1 cellular context compared by ENCODE assay signal in the genomic region with DNA sequence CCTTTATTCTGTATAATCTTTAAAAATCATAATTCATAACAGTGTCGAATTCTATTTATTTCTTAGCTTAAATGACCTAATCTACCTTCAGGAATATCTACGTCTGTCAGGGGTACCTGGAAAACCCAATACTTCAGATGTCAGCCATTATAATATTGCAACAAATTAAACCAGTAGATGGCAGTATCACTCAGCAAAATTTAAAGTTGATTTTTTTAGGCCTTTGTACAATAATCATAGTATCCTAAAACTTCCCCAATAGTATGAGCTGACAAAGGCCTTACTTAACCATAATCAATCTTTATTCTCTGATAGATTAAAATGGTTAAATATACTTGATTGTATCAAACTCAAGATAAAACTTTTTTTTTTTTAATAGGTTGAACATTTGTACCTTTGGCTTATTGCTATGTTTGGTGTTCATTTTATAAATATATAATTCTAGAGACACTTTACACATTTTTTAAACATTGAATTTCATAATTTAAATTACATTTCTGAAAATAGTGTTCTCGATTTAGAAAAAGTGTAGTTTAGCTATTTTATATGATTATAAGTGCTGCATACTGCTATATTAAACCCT.
TF ChIP-seq lines count a peak whose summit lies in the region.

No MANE protein-coding gene starts in this region.

TF ChIP-seq in GM23338, 12 proteins besides CTCF, POLR2A, EP300 and RAD21:
- TF ChIP-seq, protein P1, sequence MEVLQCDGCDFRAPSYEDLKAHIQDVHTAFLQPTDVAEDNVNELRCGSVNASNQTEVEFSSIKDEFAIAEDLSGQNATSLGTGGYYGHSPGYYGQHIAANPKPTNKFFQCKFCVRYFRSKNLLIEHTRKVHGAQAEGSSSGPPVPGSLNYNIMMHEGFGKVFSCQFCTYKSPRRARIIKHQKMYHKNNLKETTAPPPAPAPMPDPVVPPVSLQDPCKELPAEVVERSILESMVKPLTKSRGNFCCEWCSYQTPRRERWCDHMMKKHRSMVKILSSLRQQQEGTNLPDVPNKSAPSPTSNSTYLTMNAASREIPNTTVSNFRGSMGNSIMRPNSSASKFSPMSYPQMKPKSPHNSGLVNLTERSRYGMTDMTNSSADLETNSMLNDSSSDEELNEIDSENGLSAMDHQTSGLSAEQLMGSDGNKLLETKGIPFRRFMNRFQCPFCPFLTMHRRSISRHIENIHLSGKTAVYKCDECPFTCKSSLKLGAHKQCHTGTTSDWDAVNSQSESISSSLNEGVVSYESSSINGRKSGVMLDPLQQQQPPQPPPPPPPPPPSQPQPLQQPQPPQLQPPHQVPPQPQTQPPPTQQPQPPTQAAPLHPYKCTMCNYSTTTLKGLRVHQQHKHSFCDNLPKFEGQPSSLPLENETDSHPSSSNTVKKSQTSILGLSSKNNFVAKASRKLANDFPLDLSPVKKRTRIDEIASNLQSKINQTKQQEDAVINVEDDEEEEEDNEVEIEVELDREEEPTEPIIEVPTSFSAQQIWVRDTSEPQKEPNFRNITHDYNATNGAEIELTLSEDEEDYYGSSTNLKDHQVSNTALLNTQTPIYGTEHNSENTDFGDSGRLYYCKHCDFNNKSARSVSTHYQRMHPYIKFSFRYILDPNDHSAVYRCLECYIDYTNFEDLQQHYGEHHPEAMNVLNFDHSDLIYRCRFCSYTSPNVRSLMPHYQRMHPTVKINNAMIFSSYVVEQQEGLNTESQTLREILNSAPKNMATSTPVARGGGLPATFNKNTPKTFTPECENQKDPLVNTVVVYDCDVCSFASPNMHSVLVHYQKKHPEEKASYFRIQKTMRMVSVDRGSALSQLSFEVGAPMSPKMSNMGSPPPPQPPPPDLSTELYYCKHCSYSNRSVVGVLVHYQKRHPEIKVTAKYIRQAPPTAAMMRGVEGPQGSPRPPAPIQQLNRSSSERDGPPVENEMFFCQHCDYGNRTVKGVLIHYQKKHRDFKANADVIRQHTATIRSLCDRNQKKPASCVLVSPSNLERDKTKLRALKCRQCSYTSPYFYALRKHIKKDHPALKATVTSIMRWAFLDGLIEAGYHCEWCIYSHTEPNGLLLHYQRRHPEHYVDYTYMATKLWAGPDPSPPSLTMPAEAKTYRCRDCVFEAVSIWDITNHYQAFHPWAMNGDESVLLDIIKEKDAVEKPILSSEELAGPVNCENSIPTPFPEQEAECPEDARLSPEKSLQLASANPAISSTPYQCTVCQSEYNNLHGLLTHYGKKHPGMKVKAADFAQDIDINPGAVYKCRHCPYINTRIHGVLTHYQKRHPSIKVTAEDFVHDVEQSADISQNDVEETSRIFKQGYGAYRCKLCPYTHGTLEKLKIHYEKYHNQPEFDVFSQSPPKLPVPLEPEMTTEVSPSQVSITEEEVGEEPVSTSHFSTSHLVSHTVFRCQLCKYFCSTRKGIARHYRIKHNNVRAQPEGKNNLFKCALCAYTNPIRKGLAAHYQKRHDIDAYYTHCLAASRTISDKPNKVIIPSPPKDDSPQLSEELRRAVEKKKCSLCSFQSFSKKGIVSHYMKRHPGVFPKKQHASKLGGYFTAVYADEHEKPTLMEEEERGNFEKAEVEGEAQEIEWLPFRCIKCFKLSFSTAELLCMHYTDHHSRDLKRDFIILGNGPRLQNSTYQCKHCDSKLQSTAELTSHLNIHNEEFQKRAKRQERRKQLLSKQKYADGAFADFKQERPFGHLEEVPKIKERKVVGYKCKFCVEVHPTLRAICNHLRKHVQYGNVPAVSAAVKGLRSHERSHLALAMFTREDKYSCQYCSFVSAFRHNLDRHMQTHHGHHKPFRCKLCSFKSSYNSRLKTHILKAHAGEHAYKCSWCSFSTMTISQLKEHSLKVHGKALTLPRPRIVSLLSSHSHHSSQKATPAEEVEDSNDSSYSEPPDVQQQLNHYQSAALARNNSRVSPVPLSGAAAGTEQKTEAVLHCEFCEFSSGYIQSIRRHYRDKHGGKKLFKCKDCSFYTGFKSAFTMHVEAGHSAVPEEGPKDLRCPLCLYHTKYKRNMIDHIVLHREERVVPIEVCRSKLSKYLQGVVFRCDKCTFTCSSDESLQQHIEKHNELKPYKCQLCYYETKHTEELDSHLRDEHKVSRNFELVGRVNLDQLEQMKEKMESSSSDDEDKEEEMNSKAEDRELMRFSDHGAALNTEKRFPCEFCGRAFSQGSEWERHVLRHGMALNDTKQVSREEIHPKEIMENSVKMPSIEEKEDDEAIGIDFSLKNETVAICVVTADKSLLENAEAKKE (CRISPR knock-in tag; IDR thresholded peaks at IDR 0.05): no peak
- TF ChIP-seq ZNF114 (CRISPR knock-in tag; IDR thresholded peaks at IDR 0.05): no peak
- TF ChIP-seq POLR2AphosphoS5 (IDR thresholded peaks at IDR 0.05; ENCODE audit: low read depth): no peak
- TF ChIP-seq CREB1 (CRISPR knock-in tag; IDR thresholded peaks at IDR 0.05; ENCODE audit: low read depth): no peak
- TF ChIP-seq REST (IDR thresholded peaks at IDR 0.05; ENCODE audit: unreplicated experiment): no peak
- no peak for TF ChIP-seq JUNB (IDR thresholded peaks at IDR 0.05; ENCODE audit: unreplicated experiment)
- no peak for TF ChIP-seq EZH2phosphoT487 (IDR thresholded peaks at IDR 0.05; ENCODE audit: unreplicated experiment)
- no peak for TF ChIP-seq ZNF331 (CRISPR knock-in tag; IDR thresholded peaks at IDR 0.05; ENCODE audit: low read depth)
- TF ChIP-seq EZH2 (IDR thresholded peaks at IDR 0.05; ENCODE audit: low read depth, unreplicated experiment): no peak
- no peak for TF ChIP-seq STAT1 (IDR thresholded peaks at IDR 0.05; ENCODE audit: unreplicated experiment)
- TF ChIP-seq NANOG (IDR thresholded peaks at IDR 0.05; ENCODE audit: borderline replicate concordance): no peak
- TF ChIP-seq, protein P2, sequence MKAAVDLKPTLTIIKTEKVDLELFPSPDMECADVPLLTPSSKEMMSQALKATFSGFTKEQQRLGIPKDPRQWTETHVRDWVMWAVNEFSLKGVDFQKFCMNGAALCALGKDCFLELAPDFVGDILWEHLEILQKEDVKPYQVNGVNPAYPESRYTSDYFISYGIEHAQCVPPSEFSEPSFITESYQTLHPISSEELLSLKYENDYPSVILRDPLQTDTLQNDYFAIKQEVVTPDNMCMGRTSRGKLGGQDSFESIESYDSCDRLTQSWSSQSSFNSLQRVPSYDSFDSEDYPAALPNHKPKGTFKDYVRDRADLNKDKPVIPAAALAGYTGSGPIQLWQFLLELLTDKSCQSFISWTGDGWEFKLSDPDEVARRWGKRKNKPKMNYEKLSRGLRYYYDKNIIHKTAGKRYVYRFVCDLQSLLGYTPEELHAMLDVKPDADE (IDR thresholded peaks at IDR 0.05): no peak
